In the genomic region with DNA sequence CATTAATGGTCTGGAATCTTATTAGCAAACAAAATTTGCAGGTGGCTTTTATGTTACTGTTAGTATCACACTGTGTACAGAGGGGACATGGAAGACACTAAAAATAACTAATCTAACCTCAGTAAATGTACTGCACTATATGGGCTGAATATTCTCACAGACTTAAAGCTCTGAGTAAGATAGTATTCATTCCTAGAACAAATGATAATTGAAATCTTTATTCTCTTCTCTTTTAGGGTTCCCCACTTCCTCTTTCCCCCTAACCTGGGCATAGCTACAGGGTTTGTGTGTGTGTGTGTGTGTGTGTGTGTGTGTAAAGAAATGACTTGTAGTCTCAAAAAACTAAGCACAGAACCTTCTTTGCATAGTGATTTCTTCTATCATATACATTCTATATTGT, we compare ENCODE assay signal across 1 cellular context.
TF ChIP-seq lines count a peak whose summit lies in the region.

No MANE protein-coding gene starts in this region.

TF ChIP-seq in HEK293, 187 proteins besides CTCF, POLR2A, EP300 and RAD21 (continued from another document):
- TF ChIP-seq, protein P1, sequence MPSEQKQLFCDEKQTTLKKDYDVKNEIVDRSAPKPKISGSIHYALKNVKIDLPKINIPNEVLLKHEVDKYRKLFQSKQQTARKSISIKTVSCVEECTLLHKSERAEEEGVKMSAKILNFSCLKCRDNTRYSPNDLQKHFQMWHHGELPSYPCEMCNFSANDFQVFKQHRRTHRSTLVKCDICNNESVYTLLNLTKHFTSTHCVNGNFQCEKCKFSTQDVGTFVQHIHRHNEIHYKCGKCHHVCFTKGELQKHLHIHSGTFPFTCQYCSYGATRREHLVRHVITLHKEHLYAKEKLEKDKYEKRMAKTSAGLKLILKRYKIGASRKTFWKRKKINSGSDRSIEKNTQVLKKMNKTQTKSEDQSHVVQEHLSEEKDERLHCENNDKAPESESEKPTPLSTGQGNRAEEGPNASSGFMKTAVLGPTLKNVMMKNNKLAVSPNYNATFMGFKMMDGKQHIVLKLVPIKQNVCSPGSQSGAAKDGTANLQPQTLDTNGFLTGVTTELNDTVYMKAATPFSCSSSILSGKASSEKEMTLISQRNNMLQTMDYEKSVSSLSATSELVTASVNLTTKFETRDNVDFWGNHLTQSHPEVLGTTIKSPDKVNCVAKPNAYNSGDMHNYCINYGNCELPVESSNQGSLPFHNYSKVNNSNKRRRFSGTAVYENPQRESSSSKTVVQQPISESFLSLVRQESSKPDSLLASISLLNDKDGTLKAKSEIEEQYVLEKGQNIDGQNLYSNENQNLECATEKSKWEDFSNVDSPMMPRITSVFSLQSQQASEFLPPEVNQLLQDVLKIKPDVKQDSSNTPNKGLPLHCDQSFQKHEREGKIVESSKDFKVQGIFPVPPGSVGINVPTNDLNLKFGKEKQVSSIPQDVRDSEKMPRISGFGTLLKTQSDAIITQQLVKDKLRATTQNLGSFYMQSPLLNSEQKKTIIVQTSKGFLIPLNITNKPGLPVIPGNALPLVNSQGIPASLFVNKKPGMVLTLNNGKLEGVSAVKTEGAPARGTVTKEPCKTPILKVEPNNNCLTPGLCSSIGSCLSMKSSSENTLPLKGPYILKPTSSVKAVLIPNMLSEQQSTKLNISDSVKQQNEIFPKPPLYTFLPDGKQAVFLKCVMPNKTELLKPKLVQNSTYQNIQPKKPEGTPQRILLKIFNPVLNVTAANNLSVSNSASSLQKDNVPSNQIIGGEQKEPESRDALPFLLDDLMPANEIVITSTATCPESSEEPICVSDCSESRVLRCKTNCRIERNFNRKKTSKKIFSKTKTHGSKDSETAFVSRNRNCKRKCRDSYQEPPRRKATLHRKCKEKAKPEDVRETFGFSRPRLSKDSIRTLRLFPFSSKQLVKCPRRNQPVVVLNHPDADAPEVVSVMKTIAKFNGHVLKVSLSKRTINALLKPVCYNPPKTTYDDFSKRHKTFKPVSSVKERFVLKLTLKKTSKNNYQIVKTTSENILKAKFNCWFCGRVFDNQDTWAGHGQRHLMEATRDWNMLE (tag by site-specific recombination; conservative IDR thresholded peaks at IDR 0.05; ENCODE audit: low read depth), result no peak
